In the genomic region with DNA sequence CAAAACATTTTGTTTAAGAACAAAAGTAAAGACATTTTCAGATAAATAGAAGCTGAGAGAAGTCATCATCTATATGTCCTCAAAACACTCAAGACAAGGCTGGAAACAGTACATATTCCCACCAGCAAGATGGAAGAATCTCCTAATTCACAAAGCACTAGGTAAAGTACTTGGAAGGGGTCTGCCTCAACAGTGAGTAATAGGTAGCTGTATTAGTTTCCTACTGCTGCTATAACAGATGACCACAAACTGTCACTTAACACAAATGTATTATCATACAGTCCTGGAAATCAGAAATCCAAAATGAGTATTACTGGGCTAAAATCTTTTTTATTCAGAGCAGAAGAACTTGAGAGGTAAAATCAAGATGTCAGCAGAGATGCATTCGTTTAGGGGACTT, we compare ENCODE assay signal across 7 cellular contexts.
"Had no signal": no experiment of that assay in that cellular context is flagged by ENCODE, and none has a peak within 500 bp of the region (broad histone marks: within the 10 kb centered on the region; RNA-seq: fewer than 3 reads in every experiment).

No MANE protein-coding gene starts in this region.

- H3K9ac ChIP-seq: KMS-11 had no signal

- H3K27ac ChIP-seq: HL-60, KMS-11 had no signal

- H3K4me2 ChIP-seq: KMS-11 had no signal

- DNase-seq: IMR-90, Karpas-422, Kasumi-1, KBM-7, KG1 had no signal
